Comparison of ENCODE assay signal across 8 cellular contexts in the genomic region with DNA sequence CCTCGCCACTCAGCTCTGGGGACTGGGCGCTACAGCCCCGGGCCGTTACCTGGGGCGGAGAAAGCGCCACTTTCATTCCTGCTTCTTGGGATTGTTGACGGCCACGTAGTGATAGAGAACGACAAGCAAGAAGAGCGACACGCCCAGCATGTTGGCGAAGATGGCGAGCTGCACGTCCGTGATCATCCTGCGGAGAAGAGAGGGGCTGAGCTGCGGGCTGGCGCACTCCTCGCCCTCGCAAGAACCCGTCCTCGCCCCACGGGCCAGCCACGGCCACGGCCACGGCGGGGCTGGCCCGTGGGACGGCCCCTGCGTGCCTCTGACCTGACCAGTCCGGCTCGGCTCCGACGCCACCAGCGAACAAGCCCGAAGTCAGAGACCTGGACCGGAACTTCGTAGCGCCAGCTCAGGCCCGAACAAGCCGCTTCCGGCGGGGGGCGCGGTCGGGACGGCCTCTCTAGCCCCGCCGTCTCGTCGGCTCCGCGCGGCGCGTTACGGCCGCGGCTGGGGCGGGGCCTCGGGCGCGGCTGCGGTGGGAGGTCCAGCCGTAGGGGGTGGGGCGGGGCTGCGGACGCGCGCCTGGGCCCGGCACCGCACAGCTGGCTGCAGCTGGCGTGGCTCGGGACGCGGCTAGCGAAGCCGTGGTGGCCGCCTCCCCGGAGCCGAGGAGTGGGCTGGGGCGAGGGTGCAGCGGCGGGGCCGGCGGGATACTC. TPM values are rescaled to one million over a fixed set of nuclear protein-coding genes. Genes with fewer than 3 reads are reported as not detected.
A peak's percentile ranks its signal among the peaks of the same experiment; 100 is the strongest.
DNase-seq lines count a peak whose midpoint lies in the region; ATAC-seq and TF ChIP-seq lines count a peak whose summit lies in the region.

A gene (minus strand): TSS at position 378 of the 713 bp plus-strand sequence.

- peaks cover 39% of the 10 kb centered on the region for H3K36me3 ChIP-seq in HUES64 (ENCODE audit: insufficient read depth, low read length)
- H3K36me3 ChIP-seq in OCI-LY3 (replicated peaks; ENCODE audit: low read depth, low read length): peaks cover 31% of the 10 kb centered on the region
- no peaks in the 10 kb centered on the region for H3K36me3 ChIP-seq in mucosa of descending colon (ENCODE audit: low read depth)

- peak within 1 kb of the TSS; percentile 92 for H3K27ac ChIP-seq in HUES64 (ENCODE audit: low read depth, low read length)
- H3K27ac ChIP-seq in OCI-LY3 (ENCODE audit: low read length): peak within 1 kb of the TSS; percentile 55

- no peaks in the 10 kb centered on the region for H3K9me3 ChIP-seq in HUES64 (ENCODE audit: insufficient read depth, low read depth, low read length)
- no peaks in the 10 kb centered on the region for H3K9me3 ChIP-seq in OCI-LY3 (ENCODE audit: insufficient read depth, low read length)
- no peaks in the 10 kb centered on the region for H3K9me3 ChIP-seq in mucosa of descending colon

- WGBS in HUES64: under 1% methylated on average over 86 of the region's 86 CpGs

- peak within 1 kb of the TSS; percentile 94 for H3K9ac ChIP-seq in HUES64 (ENCODE audit: low read depth, low read length)
- peak within 1 kb of the TSS; percentile 93 for H3K9ac ChIP-seq in OCI-LY3 (ENCODE audit: low read length)

- ATAC-seq in GM21447 (IDR thresholded peaks at IDR 0.05; ENCODE audit: unreplicated experiment) (peak; percentile 73), mucosa of descending colon (peak; percentile 97)

- DNase-seq in D341Med (ENCODE audit: low spot score): peak; percentile 97
- DNase-seq in activated T-cell treated with anti-CD3 and anti-CD28 coated beads for 1 hour (ENCODE audit: low read depth): peak; percentile 81
- peak; percentile 95 for DNase-seq in epidermal melanocyte (ENCODE audit: insufficient read length, low spot score)
- DNase-seq in mucosa of descending colon: peak; percentile 96
- peak; percentile 75 to 78 for DNase-seq in stimulated activated CD8-positive, alpha-beta memory T cell treated with anti-CD3 and anti-CD28 coated beads, Interleukin-4, amount 100 ng/mL, for 4 hours (ENCODE audit: low read depth in 2 of 2, low spot score in 1 of 2)

- peak within 1 kb of the TSS; percentile 84 for H2AFZ ChIP-seq in OCI-LY3 (ENCODE audit: low read depth, low read length)

- H3K4me1 ChIP-seq in HUES64 (ENCODE audit: insufficient read depth, low read length): peaks cover 16% of the 10 kb centered on the region; the same call in 1 of the 2 replicates
- H3K4me1 ChIP-seq in OCI-LY3 (ENCODE audit: low read length): peaks cover 18% of the 10 kb centered on the region
- H3K4me1 ChIP-seq in mucosa of descending colon (ENCODE audit: low read depth): peaks cover 24% of the 10 kb centered on the region

- H3K27me3 ChIP-seq in HUES64 (ENCODE audit: insufficient read depth, low read length) (no peaks in the 10 kb centered on the region), OCI-LY3 (ENCODE audit: low read depth, low read length) (peaks cover 3% of the 10 kb centered on the region; the same call in 1 of the 2 replicates)

- peak within 1 kb of the TSS; percentile 100 for H3K4me3 ChIP-seq in HUES64 (ENCODE audit: low read length)
- peak within 1 kb of the TSS; percentile 98 for H3K4me3 ChIP-seq in OCI-LY3 (ENCODE audit: low read length)
- H3K4me3 ChIP-seq in mucosa of descending colon: peak within 1 kb of the TSS; percentile 55

- TF ChIP-seq CTCF in OCI-LY3 (IDR thresholded peaks at IDR 0.05; ENCODE audit: low read depth, low read length): no peak
- peak; percentile 15 for TF ChIP-seq CTCF in mucosa of descending colon (IDR thresholded peaks at IDR 0.05)

- H3K4me2 ChIP-seq in OCI-LY3 (ENCODE audit: low read length): peak within 1 kb of the TSS; percentile 95

- H3K79me2 ChIP-seq in OCI-LY3 (ENCODE audit: low read length): peaks cover 31% of the 10 kb centered on the region

- intact Hi-C loops in mucosa of descending colon (cut with DNase I, micrococcal nuclease): no loop called here

- no peaks in the 10 kb centered on the region for H4K20me1 ChIP-seq in OCI-LY3 (ENCODE audit: insufficient read depth, low read length)

RNA-seq across cellular contexts. Expression of the gene that starts here (rescaled TPM):
- polyA plus RNA-seq in HUES64 (2013, experiment 1 of 2): 170 TPM
- polyA plus RNA-seq in HUES64 (2013, experiment 2 of 2): 183 TPM
- total RNA-seq in mucosa of descending colon: 100 to 1,000 TPM; 245 to 280 (median 254) TPM

Comparison
In these comparisons a context has a peak if more than half of its experiments do, and no peak if none do; other contexts are left out.
1. Peak in every context shown above with its lines: DNase-seq, ATAC-seq, H3K4me3 ChIP-seq and H3K27ac ChIP-seq.